20 cellular contexts compared by ENCODE assay signal in genomic region chr21:44390886-44391285, GRCh38. TPM values are rescaled to one million over a fixed set of nuclear protein-coding genes. Genes with fewer than 3 reads are reported as not detected.
"Had no signal": no experiment of that assay in that cellular context is flagged by ENCODE, and none has a peak within 500 bp of the region (broad histone marks: within the 10 kb centered on the region; RNA-seq: fewer than 3 reads in every experiment).

No MANE protein-coding gene starts in this region.

- H3K9me3 ChIP-seq: prostate gland had no signal

- H3K4me1 Mint-ChIP-seq: neural crest cell had no signal

- H3K27me3 Mint-ChIP-seq: stimulated activated memory B cell treated with anti-CD40 and anti-IgM and Interleukin-4, amounts not matched to agents 10 μg/mL and 1 μg/mL and 100 μg/mL, for 72 hours; stimulated activated naive CD8-positive, alpha-beta T cell treated with anti-CD3 and anti-CD28 coated beads, Interleukin-15, Interleukin-2, amounts not matched to agents 100 ng/mL and 50 ng/mL, for 24 hours had no signal

- H3K36me3 Mint-ChIP-seq: stimulated activated memory B cell treated with anti-CD40 and anti-IgM and Interleukin-4, amounts not matched to agents 10 μg/mL and 1 μg/mL and 100 μg/mL, for 72 hours had no signal

- H3K4me1 ChIP-seq: parathyroid adenoma, prostate gland, right lobe of liver, tibial artery had no signal

- ATAC-seq: esophagus mucosa; heart left ventricle; mucosa of descending colon; natural killer cell; stimulated activated memory B cell treated with anti-CD40 and anti-IgM and Interleukin-4, amounts not matched to agents 10 μg/mL and 1 μg/mL and 100 μg/mL, for 72 hours had no signal

- H3K27ac ChIP-seq: heart left ventricle, parathyroid adenoma, prostate gland, right lobe of liver, spleen, tibial artery had no signal

- H3K4me3 ChIP-seq: heart left ventricle, mucosa of descending colon, prostate gland, right lobe of liver, spleen, tibial artery had no signal

- H3K36me3 ChIP-seq: prostate gland, right lobe of liver, tibial artery had no signal

- H3K4me3 Mint-ChIP-seq: natural killer cell; neural crest cell; stimulated activated memory B cell treated with anti-CD40 and anti-IgM and Interleukin-4, amounts not matched to agents 10 μg/mL and 1 μg/mL and 100 μg/mL, for 72 hours; stimulated activated naive CD8-positive, alpha-beta T cell treated with anti-CD3 and anti-CD28 coated beads, Interleukin-15, Interleukin-2, amounts not matched to agents 100 ng/mL and 50 ng/mL, for 24 hours had no signal

- DNase-seq: effector memory CD4-positive, alpha-beta T cell; heart left ventricle; hypothalamus; kidney glomerular epithelial cell; mammary epithelial cell; mucosa of descending colon; natural killer cell; spleen; stimulated activated CD4-positive, alpha-beta T cell treated with anti-CD3 and anti-CD28 coated beads, Interleukin-15, amount 100 ng/mL, for 24 hours; stimulated activated CD4-positive, alpha-beta T cell treated with anti-CD3 and anti-CD28 coated beads, Interleukin-1b, Interleukin-23, amount 100 ng/mL, for 48 hours; stimulated activated CD4-positive, alpha-beta T cell treated with anti-CD3 and anti-CD28 coated beads, Interleukin-4, amount 100 ng/mL, for 24 hours; tibial artery had no signal

- H3K9me3 Mint-ChIP-seq: natural killer cell; stimulated activated memory B cell treated with anti-CD40 and anti-IgM and Interleukin-4, amounts not matched to agents 10 μg/mL and 1 μg/mL and 100 μg/mL, for 72 hours; stimulated activated naive CD8-positive, alpha-beta T cell treated with anti-CD3 and anti-CD28 coated beads, Interleukin-15, Interleukin-2, amounts not matched to agents 100 ng/mL and 50 ng/mL, for 24 hours had no signal

- H3K27ac Mint-ChIP-seq: natural killer cell; stimulated activated naive CD8-positive, alpha-beta T cell treated with anti-CD3 and anti-CD28 coated beads, Interleukin-15, Interleukin-2, amounts not matched to agents 100 ng/mL and 50 ng/mL, for 24 hours had no signal

- H3K27me3 ChIP-seq: right lobe of liver, spleen had no signal

RNA-seq across cellular contexts. Expression of gene TRPM2, which starts 37.5 kb away (rescaled TPM):
- total RNA-seq: fibroblast of lung, neural crest cell had no signal
- polyA plus RNA-seq: fibroblast of lung had no signal
